In genomic region chr2:233542507-233542906, GRCh38 we compare ENCODE assay signal across 15 cellular contexts. TPM values are rescaled to one million over a fixed set of nuclear protein-coding genes. Genes with fewer than 3 reads are reported as not detected.
DNase-seq lines count a peak whose midpoint lies in the region; ATAC-seq and TF ChIP-seq lines count a peak whose summit lies in the region.
"Had no signal": no experiment of that assay in that cellular context is flagged by ENCODE, and none has a peak within 500 bp of the region (broad histone marks: within the 10 kb centered on the region; RNA-seq: fewer than 3 reads in every experiment).

No MANE protein-coding gene starts in this region.

- no peaks in the 10 kb centered on the region for H3K79me1 ChIP-seq in trophoblast cell (ENCODE audit: low read length)

- ATAC-seq in HG03159 (IDR thresholded peaks at IDR 0.05; ENCODE audit: unreplicated experiment) (no peak), GM19397 (IDR thresholded peaks at IDR 0.05; ENCODE audit: unreplicated experiment) (no peak)
- ATAC-seq: esophagus mucosa; stimulated activated naive CD8-positive, alpha-beta T cell treated with anti-CD3 and anti-CD28 coated beads, Interleukin-15, Interleukin-2, amounts not matched to agents 100 U/mL and 50 U/mL, for 24 hours had no signal

- H2AK5ac ChIP-seq in trophoblast cell (ENCODE audit: low read length) = no peak overlapping the region

- H3K4me2 ChIP-seq in trophoblast cell (ENCODE audit: low read length) = no peak overlapping the region

- H3K14ac ChIP-seq in trophoblast cell (ENCODE audit: low read length) = no peak overlapping the region

- H3K9ac ChIP-seq in trophoblast cell (ENCODE audit: low read length) = no peak overlapping the region

- no peak overlapping the region for H4K8ac ChIP-seq in trophoblast cell (ENCODE audit: low read depth, low read length)

- no peak for TF ChIP-seq CTCF in fibroblast of mammary gland (conservative IDR thresholded peaks at IDR 0.05; ENCODE audit: control insufficient read depth, insufficient read depth, low read depth, low read length)

- H3K4me3 ChIP-seq in fibroblast of mammary gland (ENCODE audit: control insufficient read depth, low read depth, low read length) (no peak overlapping the region), trophoblast cell (ENCODE audit: low read depth, low read length) (no peak overlapping the region)
- H3K4me3 ChIP-seq: SK-N-MC had no signal

- DNase-seq in ELR (ENCODE audit: low read depth) (peak; percentile 46), NCI-H226 (peak; percentile 84), fibroblast of mammary gland (ENCODE audit: low read depth) (peak; percentile 91), trophoblast cell (peak; percentile 87 to 96), NCI-H2081 treated with DMSO at 0.1 percent for 48 hours (lab: John Stamatoyannopoulos, UW) (no peak)
- DNase-seq in activated effector memory CD4-positive, alpha-beta T cell treated with anti-CD3 and anti-CD28 coated beads, Interleukin-2, amount 50 U/mL, for 16 hours = no peak
- DNase-seq: activated naive CD4-positive, alpha-beta T cell treated with anti-CD3 and anti-CD28 coated beads, Interleukin-2, amount 10 ng/mL, durations not matched to agents 7 days and 5 days; CD4-positive, CD25-positive, alpha-beta regulatory T cell; GOT3; NCI-H2227 treated with DMSO at 0.1 percent for 48 hours; stimulated activated naive CD8-positive, alpha-beta T cell treated with anti-CD3 and anti-CD28 coated beads, Interleukin-15, Interleukin-2, amounts not matched to agents 100 U/mL and 50 U/mL, for 24 hours had no signal

- peaks cover 2 to 5% of the 10 kb centered on the region in 2 experiments for H3K36me3 ChIP-seq in trophoblast cell (ENCODE audit: control insufficient read depth in 1 of 2, insufficient read depth in 2 of 2, low read length in 2 of 2)

- no peak overlapping the region for H4K91ac ChIP-seq in trophoblast cell (ENCODE audit: low read depth, low read length)

- H3K27me3 ChIP-seq in trophoblast cell (ENCODE audit: insufficient read depth, low read length) = no peaks in the 10 kb centered on the region

- no peak overlapping the region for H3K27ac ChIP-seq in trophoblast cell (ENCODE audit: low read depth, low read length)
- H3K27ac ChIP-seq: SK-N-MC had no signal

- no peaks in the 10 kb centered on the region for H3K4me1 ChIP-seq in trophoblast cell (ENCODE audit: control insufficient read depth in 1 of 2, insufficient read depth in 2 of 2, low read length in 2 of 2)

- H4K12ac ChIP-seq in trophoblast cell (ENCODE audit: low read depth, low read length) = no peak overlapping the region

- no peak overlapping the region for H2AFZ ChIP-seq in trophoblast cell (ENCODE audit: insufficient read depth, low read length, poor library complexity)

- H2BK120ac ChIP-seq in trophoblast cell (ENCODE audit: insufficient read depth, low read length, poor library complexity) = no peak overlapping the region

- no peak overlapping the region for H3K4ac ChIP-seq in trophoblast cell (ENCODE audit: low read depth, low read length)

- H3K79me2 ChIP-seq in trophoblast cell (ENCODE audit: control insufficient read depth, insufficient read depth, low read length, poor library complexity) = no peaks in the 10 kb centered on the region

- H2BK5ac ChIP-seq in trophoblast cell (ENCODE audit: low read depth, low read length, poor library complexity) = no peak overlapping the region

- WGBS in trophoblast cell (ENCODE audit: extremely low coverage, insufficient coverage, insufficient read length) = no CpG with 5 or more reads among the region's 5 CpGs

- H3K23ac ChIP-seq in trophoblast cell (ENCODE audit: low read length) = no peak overlapping the region

- H3K18ac ChIP-seq in trophoblast cell (ENCODE audit: low read length) = no peak overlapping the region

- H3K9me3 ChIP-seq in trophoblast cell (ENCODE audit: insufficient read depth, low read depth, low read length) = no peaks in the 10 kb centered on the region

- no peak overlapping the region for H2BK12ac ChIP-seq in trophoblast cell (ENCODE audit: low read length)

RNA-seq across cellular contexts. Expression of gene USP40, which starts 24.1 kb away (rescaled TPM):
- polyA plus RNA-seq in trophoblast cell (2013) = 15.9 and 17.0 TPM in 2 replicates

Comparison
In these comparisons a context has a peak if more than half of its experiments do, and no peak if none do; other contexts are left out.
1. DNase-seq: peak in ELR (single experiment), NCI-H226 (single experiment), fibroblast of mammary gland (single experiment) and trophoblast cell (2 of 2); none in NCI-H2081 treated with DMSO at 0.1 percent for 48 hours (single experiment) and activated effector memory CD4-positive, alpha-beta T cell treated with anti-CD3 and anti-CD28 coated beads, Interleukin-2, amount 50 U/mL, for 16 hours (single experiment).